23 cellular contexts compared by ENCODE assay signal in the genomic region with DNA sequence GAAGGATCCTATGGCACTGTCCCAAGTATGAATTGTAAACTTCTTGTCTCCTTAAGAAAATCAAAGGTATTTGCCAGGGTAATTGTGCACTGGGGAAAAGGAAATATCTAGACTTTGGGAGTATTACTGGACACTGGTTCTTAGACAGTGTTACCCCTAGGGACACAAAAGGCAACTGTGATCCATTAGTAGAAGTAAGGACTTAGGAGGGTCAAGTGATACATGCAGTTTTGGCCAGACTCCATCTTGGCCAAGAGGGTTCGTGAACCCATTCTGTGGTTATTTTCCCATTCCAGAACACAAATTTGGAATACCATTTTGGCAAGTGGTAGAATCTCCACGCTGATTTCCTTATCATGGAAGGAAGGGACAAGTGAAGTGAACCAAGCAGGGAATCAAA.
"Had no signal": no experiment of that assay in that cellular context is flagged by ENCODE, and none has a peak within 500 bp of the region (broad histone marks: within the 10 kb centered on the region; RNA-seq: fewer than 3 reads in every experiment).

No MANE protein-coding gene starts in this region.

- H3K4me3 ChIP-seq: hepatocyte, mucosa of descending colon, upper lobe of left lung had no signal

- H3K36me3 ChIP-seq: brain microvascular endothelial cell, upper lobe of left lung had no signal

- H3K27ac Mint-ChIP-seq: activated B cell treated with CpG ODN at 0.5 μM for 24 hours; activated naive CD4-positive, alpha-beta T cell treated with anti-CD3 and anti-CD28 coated beads for 36 hours; immature natural killer cell; memory B cell; T-helper 1 cell treated with Interleukin-12 subunit alpha and Interleukin-12 subunit beta and Interleukin-4 antibody, amounts not matched to agents 30 μg/mL and 1 μg/mL, for 36 hours had no signal

- H3K9me3 Mint-ChIP-seq: activated B cell treated with CpG ODN at 0.5 μM for 24 hours; activated naive CD4-positive, alpha-beta T cell treated with anti-CD3 and anti-CD28 coated beads for 36 hours; memory B cell; naive B cell; T-helper 1 cell treated with Interleukin-12 subunit alpha and Interleukin-12 subunit beta and Interleukin-4 antibody, amounts not matched to agents 30 μg/mL and 1 μg/mL, for 36 hours had no signal

- H3K4me2 ChIP-seq: hepatocyte had no signal

- H3K4me3 Mint-ChIP-seq: activated B cell treated with CpG ODN at 0.5 μM for 24 hours; activated naive CD4-positive, alpha-beta T cell treated with anti-CD3 and anti-CD28 coated beads for 36 hours; immature natural killer cell; memory B cell; naive B cell; neural crest cell; T-helper 1 cell treated with Interleukin-12 subunit alpha and Interleukin-12 subunit beta and Interleukin-4 antibody, amounts not matched to agents 30 μg/mL and 1 μg/mL, for 36 hours had no signal

- H2AFZ ChIP-seq: hepatocyte had no signal

- H3K4me1 ChIP-seq: upper lobe of left lung had no signal

- ATAC-seq: esophagus mucosa, mucosa of descending colon had no signal

- H3K79me2 ChIP-seq: hepatocyte had no signal

- H3K9me3 ChIP-seq: mucosa of descending colon, upper lobe of left lung had no signal

- H3K36me3 Mint-ChIP-seq: immature natural killer cell, memory B cell, naive B cell had no signal

- H3K4me1 Mint-ChIP-seq: activated B cell treated with CpG ODN at 0.5 μM for 24 hours, immature natural killer cell, memory B cell, naive B cell, neural crest cell had no signal

- DNase-seq: activated B cell treated with CpG ODN at 0.5 μM for 24 hours; activated CD4-positive, alpha-beta T cell treated with anti-CD3 and anti-CD28 coated beads for 4 hours; activated CD4-positive, alpha-beta T cell treated with anti-CD3 and anti-CD28 coated beads, Interleukin-2, amount 50 U/mL, for 48 hours; activated naive CD4-positive, alpha-beta T cell treated with anti-CD3 and anti-CD28 coated beads for 36 hours; activated T-cell treated with anti-CD3 and anti-CD28 coated beads, Interleukin-2, amount 50 U/mL, for 48 hours; brain microvascular endothelial cell; central memory CD4-positive, alpha-beta T cell; effector memory CD4-positive, alpha-beta T cell; immature natural killer cell; kidney glomerular epithelial cell; mucosa of descending colon; naive B cell; occipital lobe; posterior cingulate gyrus; stimulated activated CD4-positive, alpha-beta T cell treated with anti-CD3 and anti-CD28 coated beads, Interleukin-4, amount 100 ng/mL, for 24 hours; stimulated activated naive CD4-positive, alpha-beta T cell treated with Interleukin-2 at 50 U/mL for 16 hours; T1000; upper lobe of left lung had no signal

- H3K27me3 ChIP-seq: brain microvascular endothelial cell, hepatocyte, upper lobe of left lung had no signal

- H3K27ac ChIP-seq: brain microvascular endothelial cell, hepatocyte, upper lobe of left lung had no signal
